ENCODE assay signal across 8 cellular contexts in genomic region chr7:47291461-47292051, GRCh38.
A peak's percentile ranks its signal among the peaks of the same experiment; 100 is the strongest.
DNase-seq lines count a peak whose midpoint lies in the region; ATAC-seq and TF ChIP-seq lines count a peak whose summit lies in the region.

No MANE protein-coding gene starts in this region.

- no peak for TF ChIP-seq POLR2A in spleen (IDR thresholded peaks at IDR 0.05)

- H3K27ac ChIP-seq in spleen = peak overlapping the region in 6 of 8 donors; percentile 11 to 68 (median 49)

- peaks cover 0 to 39% (median 12%) of the 10 kb centered on the region in 6 donors for H3K4me1 ChIP-seq in spleen

- no peaks in the 10 kb centered on the region for H3K9me3 Mint-ChIP-seq in WTC11

- H3K36me3 ChIP-seq in spleen = peaks cover 4 to 100% (median 55%) of the 10 kb centered on the region in 6 donors

- peaks cover 14% of the 10 kb centered on the region for H3K36me3 Mint-ChIP-seq in WTC11

- POLR2A ChIA-PET in WTC11 (lab: Charles Lee) = no interaction called here

- ATAC-seq in HG02642 (IDR thresholded peaks at IDR 0.05; ENCODE audit: poor library complexity, unreplicated experiment) (peak; percentile 97), WTC11 (no peak)

- H3K27me3 ChIP-seq in spleen (replicated peaks in 1 of 7) = no peaks in the 10 kb centered on the region

- H3K27me3 Mint-ChIP-seq in WTC11 (ENCODE audit: low read depth) = no peaks in the 10 kb centered on the region

- DNase-seq in activated T-cell treated with anti-CD3 and anti-CD28 coated beads for 48 hours (ENCODE audit: low read depth) (peak; percentile 19), activated T-cell treated with anti-CD3 and anti-CD28 coated beads for 4 hours (no peak), NOMO-1 treated with DMSO at 0.1 percent for 48 hours (lab: John Stamatoyannopoulos, UW; ENCODE audit: unreplicated experiment) (peak; percentile 92), epidermal melanocyte (ENCODE audit: insufficient read length, low spot score) (peak; percentile 42), spleen (no peak), OCI-M1 (lab: John Stamatoyannopoulos, UW) (no peak), WTC11 (ENCODE audit: low spot score) (no peak)

- TF ChIP-seq CTCF in spleen (IDR thresholded peaks at IDR 0.05 in 8 of 11, conservative IDR thresholded peaks at IDR 0.05 in 3 of 11) (no peak), WTC11 (IDR thresholded peaks at IDR 0.05) (no peak)

- H3K4me1 Mint-ChIP-seq in WTC11 = no peaks in the 10 kb centered on the region

- H3K9me3 ChIP-seq in spleen = no peaks in the 10 kb centered on the region

- H3K4me3 Mint-ChIP-seq in WTC11 = no peak overlapping the region

- CTCF ChIA-PET in WTC11 (lab: Charles Lee) = interaction anchor here (1.6 kb wide), 1 partner anchor 25 kb away, joined by 6 read pairs; no protein-coding TSS in a partner anchor

- 17 to 46% (median 20%) methylated on average over 4 of the region's 4 CpGs for WGBS in spleen, 5 donors

- intact Hi-C loops in spleen (cut with DNase I; ENCODE audit: low total_unique reads) = no loop called here

- no peak overlapping the region for H3K27ac Mint-ChIP-seq in WTC11

- H3K4me3 ChIP-seq in spleen = no peak overlapping the region

TF ChIP-seq in WTC11, 78 proteins besides CTCF, POLR2A, EP300 and RAD21:
- TF ChIP-seq EMX1 (CRISPR knock-in tag; IDR thresholded peaks at IDR 0.05) (no peak), E2F4 (CRISPR knock-in tag; IDR thresholded peaks at IDR 0.05; ENCODE audit: borderline replicate concordance, low read depth) (no peak), CREB1 (CRISPR knock-in tag; IDR thresholded peaks at IDR 0.05) (no peak), ETV6 (CRISPR knock-in tag; IDR thresholded peaks at IDR 0.05) (no peak), HMGXB4 (CRISPR knock-in tag; IDR thresholded peaks at IDR 0.05) (no peak), TCF7 (CRISPR knock-in tag; IDR thresholded peaks at IDR 0.05; ENCODE audit: low read depth) (no peak), PREB (CRISPR knock-in tag; IDR thresholded peaks at IDR 0.05; ENCODE audit: borderline replicate concordance) (no peak), TEAD1 (CRISPR knock-in tag; IDR thresholded peaks at IDR 0.05) (no peak), NFYB (CRISPR knock-in tag; conservative IDR thresholded peaks at IDR 0.05; ENCODE audit: low read depth) (no peak), FOXJ3 (CRISPR knock-in tag; IDR thresholded peaks at IDR 0.05; ENCODE audit: borderline replicate concordance) (no peak), KAT7 (CRISPR knock-in tag; IDR thresholded peaks at IDR 0.05; ENCODE audit: borderline replicate concordance) (no peak), RELA (CRISPR knock-in tag; IDR thresholded peaks at IDR 0.05; ENCODE audit: borderline replicate concordance) (no peak), MLX (CRISPR knock-in tag; IDR thresholded peaks at IDR 0.05) (no peak), ELF4 (CRISPR knock-in tag; IDR thresholded peaks at IDR 0.05; ENCODE audit: low read depth) (no peak), TP53 (CRISPR knock-in tag; IDR thresholded peaks at IDR 0.05) (no peak)

Comparison
In these comparisons a context has a peak if more than half of its experiments do, and no peak if none do; other contexts are left out.
1. DNase-seq: peak in activated T-cell treated with anti-CD3 and anti-CD28 coated beads for 48 hours (single experiment), NOMO-1 treated with DMSO at 0.1 percent for 48 hours (single experiment) and epidermal melanocyte (single experiment); none in activated T-cell treated with anti-CD3 and anti-CD28 coated beads for 4 hours (single experiment), spleen (single experiment), OCI-M1 (single experiment) and WTC11 (single experiment).